21 cellular contexts compared by ENCODE assay signal in genomic region chr11:114889464-114890065, GRCh38.
"Had no signal": no experiment of that assay in that cellular context is flagged by ENCODE, and none has a peak within 500 bp of the region (broad histone marks: within the 10 kb centered on the region; RNA-seq: fewer than 3 reads in every experiment).

No MANE protein-coding gene starts in this region.

- H3K9me3 Mint-ChIP-seq: activated naive CD8-positive, alpha-beta T cell treated with anti-CD3 and anti-CD28 coated beads for 36 hours; activated T-cell treated with anti-CD3 and anti-CD28 coated beads, Interleukin-2, amount 50 U/mL, for 4 hours; endodermal cell had no signal

- H3K27ac Mint-ChIP-seq: activated B cell treated with CpG ODN at 0.5 μM for 24 hours; activated CD4-positive, alpha-beta T cell treated with anti-CD3 and anti-CD28 coated beads for 36 hours; activated naive CD8-positive, alpha-beta T cell treated with anti-CD3 and anti-CD28 coated beads for 36 hours; endodermal cell; naive thymus-derived CD4-positive, alpha-beta T cell; T-cell had no signal

- H3K36me3 ChIP-seq: breast epithelium, esophagus squamous epithelium, gastrocnemius medialis had no signal

- H3K9me3 ChIP-seq: breast epithelium, esophagus squamous epithelium, gastrocnemius medialis had no signal

- H3K27ac ChIP-seq: breast epithelium, coronary artery, esophagus squamous epithelium, gastrocnemius medialis had no signal

- H3K4me1 ChIP-seq: breast epithelium, gastrocnemius medialis had no signal

- H3K4me3 Mint-ChIP-seq: activated B cell treated with CpG ODN at 0.5 μM for 24 hours; activated CD4-positive, alpha-beta T cell treated with anti-CD3 and anti-CD28 coated beads for 36 hours; activated naive CD8-positive, alpha-beta T cell treated with anti-CD3 and anti-CD28 coated beads for 36 hours; activated T-cell treated with anti-CD3 and anti-CD28 coated beads, Interleukin-2, amount 50 U/mL, for 4 hours; endodermal cell; naive thymus-derived CD4-positive, alpha-beta T cell; neural crest cell; T-cell had no signal

- H3K4me1 Mint-ChIP-seq: activated B cell treated with CpG ODN at 0.5 μM for 24 hours; activated CD4-positive, alpha-beta T cell treated with anti-CD3 and anti-CD28 coated beads for 36 hours; activated naive CD8-positive, alpha-beta T cell treated with anti-CD3 and anti-CD28 coated beads for 36 hours; naive thymus-derived CD4-positive, alpha-beta T cell; T-cell had no signal

- DNase-seq: activated B cell treated with CpG ODN at 0.5 μM for 24 hours; activated CD4-positive, alpha-beta T cell treated with anti-CD3 and anti-CD28 coated beads for 36 hours; activated CD4-positive, alpha-beta T cell treated with anti-CD3 and anti-CD28 coated beads, Interleukin-2, amount 50 U/mL, for 4 hours; activated CD8-positive, alpha-beta memory T cell treated with anti-CD3 and anti-CD28 coated beads, Interleukin-2, amount 50 U/mL, for 48 hours; activated naive CD4-positive, alpha-beta T cell treated with Interleukin-2 at 50 U/mL for 16 hours; activated naive CD8-positive, alpha-beta T cell treated with anti-CD3 and anti-CD28 coated beads for 36 hours; activated T-cell treated with anti-CD3 and anti-CD28 coated beads, Interleukin-2, amount 50 U/mL, for 4 hours; cerebellar nuclear complex; endodermal cell; esophagus squamous epithelium; gastrocnemius medialis; islet precursor cell; left colon; naive thymus-derived CD4-positive, alpha-beta T cell; stimulated activated CD4-positive, alpha-beta T cell treated with anti-CD3 and anti-CD28 coated beads, Interleukin-4, amount 100 ng/mL, for 24 hours; stimulated activated naive CD4-positive, alpha-beta T cell treated with Interleukin-2 at 50 U/mL for 16 hours; T-cell had no signal

- ATAC-seq: activated CD4-positive, alpha-beta T cell treated with anti-CD3 and anti-CD28 coated beads for 36 hours; activated T-cell treated with anti-CD3 and anti-CD28 coated beads, Interleukin-2, amount 50 U/mL, for 4 hours; gastrocnemius medialis; left colon; naive thymus-derived CD4-positive, alpha-beta T cell had no signal

- H3K4me3 ChIP-seq: breast epithelium, coronary artery, esophagus squamous epithelium, gastrocnemius medialis, lung had no signal

- H3K27me3 ChIP-seq: breast epithelium, esophagus squamous epithelium, gastrocnemius medialis had no signal

- H3K36me3 Mint-ChIP-seq: activated naive CD8-positive, alpha-beta T cell treated with anti-CD3 and anti-CD28 coated beads for 36 hours; naive thymus-derived CD4-positive, alpha-beta T cell; T-cell had no signal

- H3K27me3 Mint-ChIP-seq: activated B cell treated with CpG ODN at 0.5 μM for 24 hours had no signal
